Comparison of ENCODE assay signal across 12 cellular contexts in the genomic region with DNA sequence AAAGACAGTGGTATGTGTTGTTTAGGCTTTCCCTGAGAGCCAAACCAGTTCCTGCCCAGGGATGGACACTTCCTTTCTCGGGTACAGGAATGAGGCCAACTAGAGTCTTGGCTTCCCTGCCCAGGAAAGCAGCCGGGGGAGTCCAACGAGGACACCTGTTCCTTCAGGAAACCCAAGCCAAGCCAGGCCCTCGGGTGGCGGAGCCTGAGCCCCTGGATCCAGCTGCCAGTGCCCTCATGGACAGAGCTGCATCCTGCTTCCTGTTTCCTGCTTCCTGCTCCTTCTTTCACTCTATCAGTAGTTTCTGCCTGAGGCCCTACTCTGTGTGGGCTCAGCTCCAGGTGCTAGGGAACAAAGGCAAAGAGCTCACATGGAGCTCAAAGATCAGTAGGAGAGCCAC. TPM values are rescaled to one million over a fixed set of nuclear protein-coding genes. Genes with fewer than 3 reads are reported as not detected.
"Had no signal": no experiment of that assay in that cellular context is flagged by ENCODE, and none has a peak within 500 bp of the region (broad histone marks: within the 10 kb centered on the region; RNA-seq: fewer than 3 reads in every experiment).

No MANE protein-coding gene starts in this region.

- H3K36me3 ChIP-seq: ovary, transverse colon had no signal

- H3K27me3 ChIP-seq: ovary, transverse colon had no signal

- H3K4me1 ChIP-seq: transverse colon had no signal

- H3K4me3 ChIP-seq: ovary, skin epidermis, transverse colon had no signal

- H3K9me3 ChIP-seq: ovary, transverse colon had no signal

- DNase-seq: activated CD8-positive, alpha-beta memory T cell treated with anti-CD3 and anti-CD28 coated beads, Interleukin-2, amount 50 U/mL, for 48 hours; activated CD8-positive, alpha-beta T cell treated with anti-CD3 and anti-CD28 coated beads, Interleukin-2, amount 10 ng/mL, durations not matched to agents 7 days and 5 days; activated naive CD8-positive, alpha-beta T cell treated with anti-CD3 and anti-CD28 coated beads, Interleukin-2, amount 50 U/mL, for 24 hours; cortex of kidney; effector memory CD8-positive, alpha-beta T cell; mesenchymal stem cell; ovary; stimulated activated naive CD4-positive, alpha-beta T cell; T-helper 9 cell; transverse colon had no signal

- H3K27ac ChIP-seq: ovary, skin epidermis, transverse colon, VCaP had no signal

RNA-seq across cellular contexts. Expression of a gene that starts 7.9 kb away (rescaled TPM):
- total RNA-seq: activated CD8-positive, alpha-beta T cell treated with anti-CD3 and anti-CD28 coated beads, Interleukin-2, amount 10 ng/mL, durations not matched to agents 7 days and 5 days had no signal
